3 cellular contexts compared by ENCODE assay signal in the genomic region with DNA sequence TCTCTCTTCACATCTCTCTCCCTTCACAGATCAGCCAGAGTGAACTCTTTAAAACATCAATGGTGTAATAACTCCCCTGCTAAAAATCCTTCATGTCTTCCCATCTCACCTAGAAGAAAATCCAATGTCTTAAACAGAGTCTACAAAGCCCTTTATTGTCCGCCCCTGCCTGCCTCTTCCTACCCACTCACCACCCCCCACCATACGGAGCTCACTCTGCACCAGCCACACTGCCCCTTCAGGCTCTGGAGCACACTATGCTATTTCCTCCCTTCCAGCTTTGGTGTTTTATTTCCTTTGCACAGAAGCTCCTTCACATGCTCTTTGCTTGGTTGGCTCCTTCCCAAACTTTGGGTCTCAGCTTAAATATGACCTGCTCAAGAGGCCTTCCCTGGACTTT.
TF ChIP-seq lines count a peak whose summit lies in the region.

No MANE protein-coding gene starts in this region.

TF ChIP-seq in SK-N-SH treated with all-trans-retinoic acid at 6 μM for 48 hours, 23 proteins besides CTCF, POLR2A, EP300 and RAD21:
- TF ChIP-seq, protein P1, sequence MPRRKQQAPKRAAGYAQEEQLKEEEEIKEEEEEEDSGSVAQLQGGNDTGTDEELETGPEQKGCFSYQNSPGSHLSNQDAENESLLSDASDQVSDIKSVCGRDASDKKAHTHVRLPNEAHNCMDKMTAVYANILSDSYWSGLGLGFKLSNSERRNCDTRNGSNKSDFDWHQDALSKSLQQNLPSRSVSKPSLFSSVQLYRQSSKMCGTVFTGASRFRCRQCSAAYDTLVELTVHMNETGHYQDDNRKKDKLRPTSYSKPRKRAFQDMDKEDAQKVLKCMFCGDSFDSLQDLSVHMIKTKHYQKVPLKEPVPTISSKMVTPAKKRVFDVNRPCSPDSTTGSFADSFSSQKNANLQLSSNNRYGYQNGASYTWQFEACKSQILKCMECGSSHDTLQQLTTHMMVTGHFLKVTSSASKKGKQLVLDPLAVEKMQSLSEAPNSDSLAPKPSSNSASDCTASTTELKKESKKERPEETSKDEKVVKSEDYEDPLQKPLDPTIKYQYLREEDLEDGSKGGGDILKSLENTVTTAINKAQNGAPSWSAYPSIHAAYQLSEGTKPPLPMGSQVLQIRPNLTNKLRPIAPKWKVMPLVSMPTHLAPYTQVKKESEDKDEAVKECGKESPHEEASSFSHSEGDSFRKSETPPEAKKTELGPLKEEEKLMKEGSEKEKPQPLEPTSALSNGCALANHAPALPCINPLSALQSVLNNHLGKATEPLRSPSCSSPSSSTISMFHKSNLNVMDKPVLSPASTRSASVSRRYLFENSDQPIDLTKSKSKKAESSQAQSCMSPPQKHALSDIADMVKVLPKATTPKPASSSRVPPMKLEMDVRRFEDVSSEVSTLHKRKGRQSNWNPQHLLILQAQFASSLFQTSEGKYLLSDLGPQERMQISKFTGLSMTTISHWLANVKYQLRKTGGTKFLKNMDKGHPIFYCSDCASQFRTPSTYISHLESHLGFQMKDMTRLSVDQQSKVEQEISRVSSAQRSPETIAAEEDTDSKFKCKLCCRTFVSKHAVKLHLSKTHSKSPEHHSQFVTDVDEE (CRISPR knock-in tag; IDR thresholded peaks at IDR 0.05): no peak
- TF ChIP-seq TCF4 (CRISPR knock-in tag; IDR thresholded peaks at IDR 0.05; ENCODE audit: borderline replicate concordance) (no peak), ARNTL (CRISPR knock-in tag; IDR thresholded peaks at IDR 0.05; ENCODE audit: borderline replicate concordance, low read depth) (no peak), ZC3H10 (CRISPR knock-in tag; IDR thresholded peaks at IDR 0.05) (no peak)

TF ChIP-seq in SK-N-SH, 30 proteins besides CTCF, POLR2A, EP300 and RAD21:
- no peak for TF ChIP-seq FOSL2 (IDR thresholded peaks at IDR 0.05; ENCODE audit: borderline replicate concordance, low read depth)
- TF ChIP-seq GABPA (IDR thresholded peaks at IDR 0.05; ENCODE audit: low read depth): no peak
- no peak for TF ChIP-seq TEAD4 (IDR thresholded peaks at IDR 0.05; ENCODE audit: borderline replicate concordance, insufficient read depth)
- TF ChIP-seq NFIC (IDR thresholded peaks at IDR 0.05; ENCODE audit: borderline replicate concordance): no peak
- TF ChIP-seq, protein P2, sequence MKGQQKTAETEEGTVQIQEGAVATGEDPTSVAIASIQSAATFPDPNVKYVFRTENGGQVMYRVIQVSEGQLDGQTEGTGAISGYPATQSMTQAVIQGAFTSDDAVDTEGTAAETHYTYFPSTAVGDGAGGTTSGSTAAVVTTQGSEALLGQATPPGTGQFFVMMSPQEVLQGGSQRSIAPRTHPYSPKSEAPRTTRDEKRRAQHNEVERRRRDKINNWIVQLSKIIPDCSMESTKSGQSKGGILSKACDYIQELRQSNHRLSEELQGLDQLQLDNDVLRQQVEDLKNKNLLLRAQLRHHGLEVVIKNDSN (IDR thresholded peaks at IDR 0.05; ENCODE audit: borderline replicate concordance, low read depth): no peak
- TF ChIP-seq RFX5 (IDR thresholded peaks at IDR 0.05; ENCODE audit: low read length): no peak
- no peak for TF ChIP-seq EZH2phosphoT487 (IDR thresholded peaks at IDR 0.05; ENCODE audit: borderline replicate concordance, low read depth)
- no peak for TF ChIP-seq POLR2AphosphoS5 (IDR thresholded peaks at IDR 0.05; ENCODE audit: low read depth, low read length)
- no peak for TF ChIP-seq RXRA (IDR thresholded peaks at IDR 0.05; ENCODE audit: borderline replicate concordance, low read depth)
- TF ChIP-seq FOXJ3 (CRISPR knock-in tag; IDR thresholded peaks at IDR 0.05): no peak

TF ChIP-seq in K562, 482 proteins besides CTCF, POLR2A, EP300 and RAD21:
- no peak for TF ChIP-seq ELF2 (CRISPR knock-in tag; IDR thresholded peaks at IDR 0.05)
- no peak for TF ChIP-seq ZNF217 (CRISPR knock-in tag; IDR thresholded peaks at IDR 0.05)
- TF ChIP-seq, protein P3, sequence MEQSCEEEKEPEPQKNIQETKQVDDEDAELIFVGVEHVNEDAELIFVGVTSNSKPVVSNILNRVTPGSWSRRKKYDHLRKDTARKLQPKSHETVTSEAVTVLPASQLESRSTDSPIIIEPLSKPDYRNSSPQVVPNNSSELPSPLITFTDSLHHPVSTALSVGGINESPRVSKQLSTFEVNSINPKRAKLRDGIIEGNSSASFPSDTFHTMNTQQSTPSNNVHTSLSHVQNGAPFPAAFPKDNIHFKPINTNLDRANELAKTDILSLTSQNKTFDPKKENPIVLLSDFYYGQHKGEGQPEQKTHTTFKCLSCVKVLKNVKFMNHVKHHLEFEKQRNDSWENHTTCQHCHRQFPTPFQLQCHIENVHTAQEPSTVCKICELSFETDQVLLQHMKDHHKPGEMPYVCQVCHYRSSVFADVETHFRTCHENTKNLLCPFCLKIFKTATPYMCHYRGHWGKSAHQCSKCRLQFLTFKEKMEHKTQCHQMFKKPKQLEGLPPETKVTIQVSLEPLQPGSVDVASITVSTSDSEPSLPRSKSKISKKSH (CRISPR knock-in tag; IDR thresholded peaks at IDR 0.05): no peak
- TF ChIP-seq HNRNPUL1 (IDR thresholded peaks at IDR 0.05; ENCODE audit: low read length): no peak
- no peak for TF ChIP-seq ETS2 (tag; IDR thresholded peaks at IDR 0.05; ENCODE audit: borderline replicate concordance, poor library complexity, severe bottlenecking)
- no peak for TF ChIP-seq DACH1 (IDR thresholded peaks at IDR 0.05; ENCODE audit: partially characterized antibody)
- no peak for TF ChIP-seq ZNF584 (CRISPR knock-in tag; IDR thresholded peaks at IDR 0.05; ENCODE audit: low read depth)
- TF ChIP-seq POLR2H (tag; IDR thresholded peaks at IDR 0.05; ENCODE audit: low read depth): no peak
- TF ChIP-seq BRF1 (IDR thresholded peaks at IDR 0.05; ENCODE audit: borderline replicate concordance, extremely low read depth, insufficient read length): no peak
- no peak for TF ChIP-seq SRSF9 (IDR thresholded peaks at IDR 0.05; ENCODE audit: borderline replicate concordance, low read depth, low read length)
- no peak for TF ChIP-seq PPARD (CRISPR knock-in tag; IDR thresholded peaks at IDR 0.05)
- TF ChIP-seq ZNF140 (CRISPR knock-in tag; IDR thresholded peaks at IDR 0.05): no peak
- no peak for TF ChIP-seq RBBP5 (IDR thresholded peaks at IDR 0.05; ENCODE audit: borderline replicate concordance, insufficient read depth, low read length, poor library complexity, severe bottlenecking)
- no peak for TF ChIP-seq ZNF778 (CRISPR knock-in tag; IDR thresholded peaks at IDR 0.05)
- TF ChIP-seq RFX7 (CRISPR knock-in tag; IDR thresholded peaks at IDR 0.05): no peak
- no peak for TF ChIP-seq RBM39 (optimal IDR thresholded peaks at IDR 0.05; ENCODE audit: low read depth, low read length)
TF ChIP-seq in K562: peak in this region for 0.
